Comparison of ENCODE assay signal across 9 cellular contexts in the genomic region with DNA sequence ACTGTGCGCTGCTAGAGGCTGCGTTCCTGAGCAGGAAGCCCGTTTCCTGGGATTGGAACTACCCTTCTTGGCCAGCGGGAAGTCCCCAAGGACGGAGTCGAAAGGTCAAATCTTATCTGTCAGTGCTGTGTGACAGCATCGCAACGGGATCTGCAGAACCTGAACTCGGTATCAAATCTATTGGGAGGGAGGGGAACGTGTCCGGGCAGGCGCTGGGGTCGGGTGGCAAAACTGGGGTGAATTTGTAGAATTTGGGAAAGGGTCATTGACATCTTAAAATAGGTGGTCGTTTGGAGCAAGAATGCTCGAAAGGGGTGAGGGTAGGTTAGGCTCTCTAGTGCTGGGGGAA. TPM values are rescaled to one million over a fixed set of nuclear protein-coding genes. Genes with fewer than 3 reads are reported as not detected.
DNase-seq lines count a peak whose midpoint lies in the region; ATAC-seq and TF ChIP-seq lines count a peak whose summit lies in the region.
"Had no signal": no experiment of that assay in that cellular context is flagged by ENCODE, and none has a peak within 500 bp of the region (broad histone marks: within the 10 kb centered on the region; RNA-seq: fewer than 3 reads in every experiment).

No MANE protein-coding gene starts in this region.

- no peak for DNase-seq in SJSA1 (ENCODE audit: low read depth in 1 of 2, low spot score in 2 of 2)
- DNase-seq in fibroblast of villous mesenchyme (ENCODE audit: low read depth) = no peak
- DNase-seq in NCI-H524 treated with DMSO at 0.1 percent for 48 hours (lab: John Stamatoyannopoulos, UW) = no peak
- DNase-seq in retina = no peak
- DNase-seq in globus pallidus (ENCODE audit: low spot score) = no peak
- DNase-seq in midbrain (lab: John Stamatoyannopoulos, UW) = no peak

- H3K9me3 ChIP-seq in SJSA1 (replicated peaks) (no peaks in the 10 kb centered on the region), skeletal muscle satellite cell (replicated peaks; ENCODE audit: low read length) (no peaks in the 10 kb centered on the region)

- H3K27ac ChIP-seq in SJSA1 = no peak overlapping the region

- peaks cover 16% of the 10 kb centered on the region for H3K36me3 ChIP-seq in SJSA1
- peaks cover 6% of the 10 kb centered on the region for H3K36me3 ChIP-seq in skeletal muscle satellite cell (ENCODE audit: insufficient read depth, low read length)

- TF ChIP-seq CTCF in fibroblast of villous mesenchyme (IDR thresholded peaks at IDR 0.05; ENCODE audit: insufficient read depth, low read depth, low read length) = no peak

- H3K4me2 ChIP-seq in skeletal muscle satellite cell (ENCODE audit: low read length) = peak overlapping the region; percentile 92

- H3K9ac ChIP-seq in skeletal muscle satellite cell (ENCODE audit: low read depth, low read length) = peak overlapping the region; percentile 66

- no peaks in the 10 kb centered on the region for H3K27me3 ChIP-seq in SJSA1 (replicated peaks)
- H3K27me3 ChIP-seq in skeletal muscle satellite cell (ENCODE audit: control insufficient read depth, insufficient read depth, low read length) = no peaks in the 10 kb centered on the region

- H3K4me1 ChIP-seq in SJSA1 (replicated peaks) (no peaks in the 10 kb centered on the region; the same call in 1 of the 2 replicates), skeletal muscle satellite cell (ENCODE audit: control insufficient read depth, insufficient read depth, low read length) (peaks cover 19% of the 10 kb centered on the region)

- ATAC-seq in GM19438 (IDR thresholded peaks at IDR 0.05; ENCODE audit: low read depth, unreplicated experiment) = peak; percentile 0

- peak overlapping the region; percentile 59 for H3K4me3 ChIP-seq in SJSA1
- peak overlapping the region; percentile 90 for H3K4me3 ChIP-seq in fibroblast of villous mesenchyme (ENCODE audit: low read depth, low read length)
- peak overlapping the region; percentile 88 for H3K4me3 ChIP-seq in skeletal muscle satellite cell (ENCODE audit: low read length)

RNA-seq across cellular contexts. Expression of gene ARPC5, which starts 0.7 kb away (rescaled TPM):
- 444 and 568 TPM in 2 replicates for total RNA-seq in SJSA1 (2014; rRNA removed; shearing (Covaris generic))
- 114 and 288 TPM in 2 replicates for total RNA-seq in fibroblast of villous mesenchyme
- 165 and 175 TPM in 2 replicates for total RNA-seq in skeletal muscle satellite cell (2012; rRNA removed)

RNA-seq across cellular contexts. Expression of gene APOBEC4, which starts 16.8 kb away (rescaled TPM):
- not detected in 2 replicates for total RNA-seq in SJSA1 (2014; rRNA removed; shearing (Covaris generic))
- not detected in 2 replicates for total RNA-seq in fibroblast of villous mesenchyme
- total RNA-seq in skeletal muscle satellite cell (2012; rRNA removed) = not detected in 2 replicates
- total RNA-seq: HT1080 had no signal

RNA-seq across cellular contexts. Expression of gene NCF2, which starts 46.0 kb away (rescaled TPM):
- total RNA-seq in SJSA1 (2014; rRNA removed; shearing (Covaris generic)) = 0.24 TPM in 1 of 2 replicates, not detected in the other
- total RNA-seq in fibroblast of villous mesenchyme = 1.6 TPM in 1 of 2 replicates, not detected in the other
- not detected in 2 replicates for total RNA-seq in skeletal muscle satellite cell (2012; rRNA removed)
